Comparison of ENCODE assay signal across 25 cellular contexts in genomic region chr1:224780736-224781135, GRCh38.
"Had no signal": no experiment of that assay in that cellular context is flagged by ENCODE, and none has a peak within 500 bp of the region (broad histone marks: within the 10 kb centered on the region; RNA-seq: fewer than 3 reads in every experiment).

No MANE protein-coding gene starts in this region.

- H3K36me3 Mint-ChIP-seq: activated naive CD4-positive, alpha-beta T cell treated with anti-CD3 and anti-CD28 coated beads, Interleukin-2, amount 10 ng/mL, durations not matched to agents 7 days and 5 days; activated naive CD8-positive, alpha-beta T cell treated with anti-CD3 and anti-CD28 coated beads for 36 hours; T-cell had no signal

- H3K4me3 ChIP-seq: SK-N-MC had no signal

- H3K27me3 Mint-ChIP-seq: activated CD4-positive, alpha-beta memory T cell treated with anti-CD3 and anti-CD28 coated beads, Interleukin-2, amount 10 ng/mL, durations not matched to agents 7 days and 5 days; activated naive CD4-positive, alpha-beta T cell treated with anti-CD3 and anti-CD28 coated beads, Interleukin-2, amount 10 ng/mL, durations not matched to agents 7 days and 5 days; activated naive CD8-positive, alpha-beta T cell treated with anti-CD3 and anti-CD28 coated beads for 36 hours; activated T-helper 17 cell treated with anti-CD3 and anti-CD28 coated beads, Interleukin-2, amount 50 U/mL, for 72 hours had no signal

- ATAC-seq: activated T-helper 17 cell treated with anti-CD3 and anti-CD28 coated beads, Interleukin-2, amount 50 U/mL, for 72 hours; Panc1; Right ventricle myocardium inferior; T-cell had no signal

- DNase-seq: activated CD4-positive, alpha-beta memory T cell treated with anti-CD3 and anti-CD28 coated beads, Interleukin-2, amount 10 ng/mL, durations not matched to agents 7 days and 5 days; activated CD4-positive, alpha-beta T cell treated with anti-CD3 and anti-CD28 coated beads, Interleukin-2, amount 50 U/mL, for 1 hour; activated CD4-positive, CD25-positive, alpha-beta regulatory T cell; activated gamma-delta T cell; activated naive CD4-positive, alpha-beta T cell treated with anti-CD3 and anti-CD28 coated beads, Interleukin-2, amount 10 ng/mL, durations not matched to agents 7 days and 5 days; activated naive CD8-positive, alpha-beta T cell treated with anti-CD3 and anti-CD28 coated beads for 36 hours; activated T-cell treated with anti-CD3 and anti-CD28 coated beads for 4 hours; activated T-cell treated with anti-CD3 and anti-CD28 coated beads, Interleukin-2, amount 50 U/mL, for 48 hours; NCI-H1048; NCI-H146; NCI-H187 treated with DMSO at 0.1 percent for 48 hours; NCI-H2081 treated with DMSO at 0.1 percent for 48 hours; NCI-H2171 treated with DMSO at 0.1 percent for 48 hours; NCI-H226; NCI-H526 treated with DMSO at 0.1 percent for 48 hours; NCI-H82; OCI-M1; RPMI8226; T-cell; T-helper 2 cell; T1000 had no signal

- H3K9me3 Mint-ChIP-seq: activated CD4-positive, alpha-beta memory T cell treated with anti-CD3 and anti-CD28 coated beads, Interleukin-2, amount 10 ng/mL, durations not matched to agents 7 days and 5 days; activated naive CD4-positive, alpha-beta T cell treated with anti-CD3 and anti-CD28 coated beads, Interleukin-2, amount 10 ng/mL, durations not matched to agents 7 days and 5 days; activated T-helper 17 cell treated with anti-CD3 and anti-CD28 coated beads, Interleukin-2, amount 50 U/mL, for 72 hours; T-cell had no signal

- H3K27ac ChIP-seq: SK-N-MC had no signal

- H3K4me3 Mint-ChIP-seq: activated CD4-positive, alpha-beta memory T cell treated with anti-CD3 and anti-CD28 coated beads, Interleukin-2, amount 10 ng/mL, durations not matched to agents 7 days and 5 days; activated naive CD4-positive, alpha-beta T cell treated with anti-CD3 and anti-CD28 coated beads, Interleukin-2, amount 10 ng/mL, durations not matched to agents 7 days and 5 days; activated naive CD8-positive, alpha-beta T cell treated with anti-CD3 and anti-CD28 coated beads for 36 hours; activated T-helper 17 cell treated with anti-CD3 and anti-CD28 coated beads, Interleukin-2, amount 50 U/mL, for 72 hours; T-cell had no signal

- H3K27ac Mint-ChIP-seq: activated CD4-positive, alpha-beta memory T cell treated with anti-CD3 and anti-CD28 coated beads, Interleukin-2, amount 10 ng/mL, durations not matched to agents 7 days and 5 days; activated naive CD4-positive, alpha-beta T cell treated with anti-CD3 and anti-CD28 coated beads, Interleukin-2, amount 10 ng/mL, durations not matched to agents 7 days and 5 days; activated naive CD8-positive, alpha-beta T cell treated with anti-CD3 and anti-CD28 coated beads for 36 hours; activated T-helper 17 cell treated with anti-CD3 and anti-CD28 coated beads, Interleukin-2, amount 50 U/mL, for 72 hours; T-cell had no signal
